ENCODE assay signal across 11 cellular contexts in the genomic region with DNA sequence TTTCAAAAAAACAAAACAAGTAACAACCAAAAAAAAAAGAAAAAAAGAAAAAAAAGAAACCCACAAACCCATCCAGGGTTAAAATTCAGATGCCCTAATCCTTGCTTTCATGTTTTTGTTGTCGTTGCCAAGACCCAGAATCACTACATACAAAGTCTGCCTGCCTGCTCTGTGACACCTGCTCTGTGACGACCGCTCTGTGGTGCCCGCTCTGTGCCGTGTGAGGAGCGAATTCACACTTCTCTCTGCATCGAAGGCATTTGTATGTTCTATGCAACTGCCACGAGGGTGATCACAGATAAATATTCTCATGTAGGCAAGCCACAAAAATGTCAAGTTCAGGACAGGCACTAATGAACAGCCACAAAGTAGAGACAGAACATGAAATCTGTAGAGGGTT.
DNase-seq lines count a peak whose midpoint lies in the region; ATAC-seq and TF ChIP-seq lines count a peak whose summit lies in the region.
"Had no signal": no experiment of that assay in that cellular context is flagged by ENCODE, and none has a peak within 500 bp of the region (broad histone marks: within the 10 kb centered on the region; RNA-seq: fewer than 3 reads in every experiment).

No MANE protein-coding gene starts in this region.

- no peak overlapping the region for H3K4me3 ChIP-seq in breast epithelium
- H3K4me3 ChIP-seq in thoracic aorta, result no peak overlapping the region
- H3K4me3 ChIP-seq in aorta (ENCODE audit: low read length in 2 of 2), result no peak overlapping the region
- H3K4me3 ChIP-seq: SJSA1 had no signal

- H3K27me3 ChIP-seq in breast epithelium (no peaks in the 10 kb centered on the region), thoracic aorta (replicated peaks; ENCODE audit: insufficient read depth) (no peaks in the 10 kb centered on the region), aorta (ENCODE audit: control insufficient read depth in 1 of 2, insufficient read depth in 2 of 2, low read length in 1 of 2) (no peaks in the 10 kb centered on the region)
- H3K27me3 ChIP-seq: SJSA1 had no signal

- H3K27me3 Mint-ChIP-seq in activated T-cell treated with anti-CD3 and anti-CD28 coated beads, Interleukin-2, amount 50 U/mL, for 24 hours, result no peaks in the 10 kb centered on the region

- no peaks in the 10 kb centered on the region for H3K36me3 ChIP-seq in breast epithelium
- H3K36me3 ChIP-seq in thoracic aorta, result peaks cover 8% of the 10 kb centered on the region
- H3K36me3 ChIP-seq in aorta (ENCODE audit: control insufficient read depth in 1 of 2, insufficient read depth in 2 of 2, low read length in 1 of 2), result no peaks in the 10 kb centered on the region

- H3K4me3 Mint-ChIP-seq in activated T-cell treated with anti-CD3 and anti-CD28 coated beads, Interleukin-2, amount 50 U/mL, for 24 hours, result peak overlapping the region; percentile 27

- no peak for TF ChIP-seq POLR2A in breast epithelium (IDR thresholded peaks at IDR 0.05)

- no peak for TF ChIP-seq CTCF in breast epithelium (IDR thresholded peaks at IDR 0.05)
- TF ChIP-seq CTCF in thoracic aorta (IDR thresholded peaks at IDR 0.05), result no peak

- peaks cover 5% of the 10 kb centered on the region for H3K9me3 Mint-ChIP-seq in activated T-cell treated with anti-CD3 and anti-CD28 coated beads, Interleukin-2, amount 50 U/mL, for 24 hours

- 45 to 46% methylated on average over 8 of the region's 8 CpGs for WGBS in aorta, 2 donors

- intact Hi-C loops in breast epithelium (cut with DNase I; ENCODE audit: low total_unique reads), result no loop called here
- intact Hi-C loops in aorta (cut with DNase I), result no loop called here

- no peak for DNase-seq in activated T-cell treated with anti-CD3 and anti-CD28 coated beads, Interleukin-2, amount 50 U/mL, for 24 hours
- DNase-seq in activated T-cell treated with anti-CD3 and anti-CD28 coated beads, Interleukin-2, amount 50 U/mL, for 48 hours, result no peak
- DNase-seq in breast epithelium (ENCODE audit: low spot score in 2 of 2), result no peak
- DNase-seq in thoracic aorta (ENCODE audit: low spot score), result no peak
- DNase-seq in NCI-H2196 treated with DMSO at 0.1 percent for 48 hours (lab: John Stamatoyannopoulos, UW; ENCODE audit: unreplicated experiment), result no peak
- DNase-seq in aorta, result no peak
- DNase-seq in hippocampal formation (lab: John Stamatoyannopoulos, UW), result no peak
- DNase-seq: NCI-H1436 treated with DMSO at 0.1 percent for 48 hours had no signal

- peaks cover 65% of the 10 kb centered on the region for H3K36me3 Mint-ChIP-seq in activated T-cell treated with anti-CD3 and anti-CD28 coated beads, Interleukin-2, amount 50 U/mL, for 24 hours (ENCODE audit: low read depth)

- no peaks in the 10 kb centered on the region for H3K9me3 ChIP-seq in breast epithelium
- H3K9me3 ChIP-seq in thoracic aorta, result no peaks in the 10 kb centered on the region
- H3K9me3 ChIP-seq in aorta (ENCODE audit: control insufficient read depth, low read length), result no peaks in the 10 kb centered on the region
- H3K9me3 ChIP-seq: SJSA1 had no signal

- H3K4me1 ChIP-seq in breast epithelium (peaks cover 0 to 3% of the 10 kb centered on the region in 2 donors), thoracic aorta (ENCODE audit: control insufficient read depth in 1 of 2, low read depth in 2 of 2) (peaks cover 15 to 18% of the 10 kb centered on the region in 2 donors), aorta (ENCODE audit: control insufficient read depth in 1 of 2, insufficient read depth in 2 of 2, low read length in 2 of 2) (peaks cover 0 to 2% of the 10 kb centered on the region in 2 donors)
- H3K4me1 ChIP-seq: parathyroid adenoma had no signal

- peak; percentile 54 for ATAC-seq in HG03432 (IDR thresholded peaks at IDR 0.05; ENCODE audit: unreplicated experiment)
- no peak for ATAC-seq in thoracic aorta (ENCODE audit: insufficient number of reproducible peaks, low FRiP score, low read depth)
- ATAC-seq in aorta (ENCODE audit: low FRiP score), result no peak

- H3K27ac ChIP-seq in breast epithelium (peak overlapping the region; percentile 73 to 76), thoracic aorta (peak overlapping the region; percentile 5 to 68), aorta (ENCODE audit: low read depth in 1 of 2, low read length in 2 of 2) (no peak overlapping the region)
- H3K27ac ChIP-seq: parathyroid adenoma, SJSA1 had no signal

- H3K27ac Mint-ChIP-seq in activated T-cell treated with anti-CD3 and anti-CD28 coated beads, Interleukin-2, amount 50 U/mL, for 24 hours, result peak overlapping the region; percentile 90

- H3K4me1 Mint-ChIP-seq in activated T-cell treated with anti-CD3 and anti-CD28 coated beads, Interleukin-2, amount 50 U/mL, for 24 hours (ENCODE audit: low read depth), result peaks cover 49% of the 10 kb centered on the region

Comparison
In these comparisons a context has a peak if more than half of its experiments do, and no peak if none do; other contexts are left out.
1. H3K27ac ChIP-seq: peak in breast epithelium (2 of 2) and thoracic aorta (2 of 2); none in aorta (0 of 2).